ENCODE assay signal across 16 cellular contexts in genomic region chr15:28912422-28912821, GRCh38. TPM values are rescaled to one million over a fixed set of nuclear protein-coding genes. Genes with fewer than 3 reads are reported as not detected.
A peak's percentile ranks its signal among the peaks of the same experiment; 100 is the strongest.
DNase-seq lines count a peak whose midpoint lies in the region; ATAC-seq and TF ChIP-seq lines count a peak whose summit lies in the region.
"Had no signal": no experiment of that assay in that cellular context is flagged by ENCODE, and none has a peak within 500 bp of the region (broad histone marks: within the 10 kb centered on the region; RNA-seq: fewer than 3 reads in every experiment).

No MANE protein-coding gene starts in this region.

- H3K36me3 Mint-ChIP-seq in CD8-positive, alpha-beta T cell: peaks cover 9% of the 10 kb centered on the region
- peaks cover 2% of the 10 kb centered on the region for H3K36me3 Mint-ChIP-seq in activated naive CD8-positive, alpha-beta T cell treated with anti-CD3 and anti-CD28 coated beads, Interleukin-2, amount 10 ng/mL, durations not matched to agents 7 days and 5 days
- H3K36me3 Mint-ChIP-seq in naive thymus-derived CD4-positive, alpha-beta T cell: peaks cover 0 to 13% (median 7%) of the 10 kb centered on the region in 5 donors
- H3K36me3 Mint-ChIP-seq: mesothelial cell of epicardium had no signal

- peak; percentile 48 for ATAC-seq in CD8-positive, alpha-beta T cell
- peak; percentile 78 for ATAC-seq in activated naive CD8-positive, alpha-beta T cell treated with anti-CD3 and anti-CD28 coated beads, Interleukin-2, amount 10 ng/mL, durations not matched to agents 7 days and 5 days (ENCODE audit: low read depth)
- ATAC-seq in naive thymus-derived CD4-positive, alpha-beta T cell: peak; percentile 36
- ATAC-seq in esophagus mucosa: no peak

- POLR2A ChIA-PET in CD8-positive, alpha-beta T cell (lab: Charles Lee): interaction anchor here (1.2 kb wide), 1 partner anchor 27 kb away, joined by 3 read pairs; the partner anchor contains the start of gene APBA2
- POLR2A ChIA-PET in activated naive CD8-positive, alpha-beta T cell treated with anti-CD3 and anti-CD28 coated beads, Interleukin-2, amount 10 ng/mL, durations not matched to agents 7 days and 5 days (lab: Charles Lee): no interaction called here
- POLR2A ChIA-PET in naive thymus-derived CD4-positive, alpha-beta T cell (lab: Charles Lee): interaction anchor here (1.3 to 1.5 kb wide), 4 partner anchors 8 to 27 kb away, joined by 3 to 6 read pairs (median 4); partner anchors contain the start of gene APBA2

- no peak overlapping the region for H3K4me3 Mint-ChIP-seq in CD8-positive, alpha-beta T cell
- no peak overlapping the region for H3K4me3 Mint-ChIP-seq in activated naive CD8-positive, alpha-beta T cell treated with anti-CD3 and anti-CD28 coated beads, Interleukin-2, amount 10 ng/mL, durations not matched to agents 7 days and 5 days
- peak overlapping the region in 3 of 10 donors; percentile 40 to 57 (median 43) for H3K4me3 Mint-ChIP-seq in naive thymus-derived CD4-positive, alpha-beta T cell
- H3K4me3 Mint-ChIP-seq: activated T-helper 1 cell treated with anti-CD3 and anti-CD28 coated beads, Interleukin-12 subunit alpha, Interleukin-12 subunit beta, Interleukin-2, Interleukin-4 antibody, amounts not matched to agents 30 ng/mL and 10 ng/mL and 1 ng/mL, durations not matched to agents 14 hours and 24 hours and 36 hours; mesothelial cell of epicardium had no signal

- intact Hi-C loops in CD8-positive, alpha-beta T cell (cut with DNase I, micrococcal nuclease): no loop called here
- intact Hi-C loops in naive thymus-derived CD4-positive, alpha-beta T cell (cut with micrococcal nuclease): no loop called here

- TF ChIP-seq CTCF in CD8-positive, alpha-beta T cell (IDR thresholded peaks at IDR 0.05): no peak

- H3K27ac Mint-ChIP-seq in CD8-positive, alpha-beta T cell: peak overlapping the region; percentile 41
- no peak overlapping the region for H3K27ac Mint-ChIP-seq in activated naive CD8-positive, alpha-beta T cell treated with anti-CD3 and anti-CD28 coated beads, Interleukin-2, amount 10 ng/mL, durations not matched to agents 7 days and 5 days
- peak overlapping the region in 4 of 9 donors; percentile 2 to 48 (median 43) for H3K27ac Mint-ChIP-seq in naive thymus-derived CD4-positive, alpha-beta T cell
- H3K27ac Mint-ChIP-seq: activated T-helper 1 cell treated with anti-CD3 and anti-CD28 coated beads, Interleukin-12 subunit alpha, Interleukin-12 subunit beta, Interleukin-2, Interleukin-4 antibody, amounts not matched to agents 30 ng/mL and 10 ng/mL and 1 ng/mL, durations not matched to agents 14 hours and 24 hours and 36 hours; mesothelial cell of epicardium had no signal

- H3K4me1 Mint-ChIP-seq in CD8-positive, alpha-beta T cell (ENCODE audit: low read depth): peaks cover 56% of the 10 kb centered on the region
- H3K4me1 Mint-ChIP-seq in activated naive CD8-positive, alpha-beta T cell treated with anti-CD3 and anti-CD28 coated beads, Interleukin-2, amount 10 ng/mL, durations not matched to agents 7 days and 5 days: peaks cover 19% of the 10 kb centered on the region
- peaks cover 0 to 54% (median 42%) of the 10 kb centered on the region in 7 donors for H3K4me1 Mint-ChIP-seq in naive thymus-derived CD4-positive, alpha-beta T cell

- DNase-seq in CD8-positive, alpha-beta T cell: no peak
- DNase-seq in OCI-M1 (lab: John Stamatoyannopoulos, UW) (peak; percentile 69), mesenteric fat pad (ENCODE audit: low spot score) (no peak), cerebellum (ENCODE audit: low spot score) (no peak), NCI-H1436 treated with DMSO at 0.1 percent for 48 hours (lab: John Stamatoyannopoulos, UW) (no peak)
- DNase-seq in activated naive CD8-positive, alpha-beta T cell treated with anti-CD3 and anti-CD28 coated beads, Interleukin-2, amount 10 ng/mL, durations not matched to agents 7 days and 5 days: peak; percentile 39
- no peak for DNase-seq in naive thymus-derived CD4-positive, alpha-beta T cell
- DNase-seq: Calu3, GOT3, Kasumi-1, NCI-H1417, NCI-H345 had no signal

- peaks cover 69% of the 10 kb centered on the region for H3K4me1 ChIP-seq in CD8-positive, alpha-beta T cell (ENCODE audit: insufficient read depth, low read length)
- peaks cover 0 to 17% of the 10 kb centered on the region in 2 donors for H3K4me1 ChIP-seq in naive thymus-derived CD4-positive, alpha-beta T cell (ENCODE audit: control insufficient read depth in 2 of 2, insufficient read depth in 2 of 2, low read length in 2 of 2)

- H3K4me3 ChIP-seq in CD8-positive, alpha-beta T cell (ENCODE audit: low read depth, low read length): no peak overlapping the region
- no peak overlapping the region for H3K4me3 ChIP-seq in naive thymus-derived CD4-positive, alpha-beta T cell (ENCODE audit: low read length)

- CTCF ChIA-PET in CD8-positive, alpha-beta T cell (lab: Charles Lee): interaction anchor here (1.6 kb wide), 1 partner anchor 23 kb away, joined by 10 read pairs; no protein-coding TSS in a partner anchor
- CTCF ChIA-PET in naive thymus-derived CD4-positive, alpha-beta T cell (lab: Charles Lee): interaction anchor here (0.5 to 1.2 kb wide), 2 partner anchors 29 to 63 kb away, joined by 4 read pairs; no protein-coding TSS in a partner anchor

- H3K27me3 Mint-ChIP-seq in CD8-positive, alpha-beta T cell (ENCODE audit: low read depth): no peaks in the 10 kb centered on the region
- H3K27me3 Mint-ChIP-seq in activated naive CD8-positive, alpha-beta T cell treated with anti-CD3 and anti-CD28 coated beads, Interleukin-2, amount 10 ng/mL, durations not matched to agents 7 days and 5 days: no peaks in the 10 kb centered on the region
- no peaks in the 10 kb centered on the region for H3K27me3 Mint-ChIP-seq in naive thymus-derived CD4-positive, alpha-beta T cell

- no peaks in the 10 kb centered on the region for H3K9me3 ChIP-seq in CD8-positive, alpha-beta T cell (ENCODE audit: low read length)
- H3K9me3 ChIP-seq in naive thymus-derived CD4-positive, alpha-beta T cell (ENCODE audit: control insufficient read depth in 2 of 3, low read length in 3 of 3): no peaks in the 10 kb centered on the region

- H3K27me3 ChIP-seq in CD8-positive, alpha-beta T cell (ENCODE audit: insufficient read depth, low read length): no peaks in the 10 kb centered on the region
- no peaks in the 10 kb centered on the region for H3K27me3 ChIP-seq in naive thymus-derived CD4-positive, alpha-beta T cell (ENCODE audit: control insufficient read depth in 2 of 2, insufficient read depth in 2 of 2, low read length in 2 of 2)

- H3K36me3 ChIP-seq in CD8-positive, alpha-beta T cell (ENCODE audit: insufficient read depth, low read length): no peaks in the 10 kb centered on the region
- H3K36me3 ChIP-seq in naive thymus-derived CD4-positive, alpha-beta T cell (ENCODE audit: control insufficient read depth in 2 of 3, insufficient read depth in 3 of 3, low read length in 3 of 3): peaks cover 0 to 6% (median 0%) of the 10 kb centered on the region in 3 experiments

- H3K9me3 Mint-ChIP-seq in CD8-positive, alpha-beta T cell: no peaks in the 10 kb centered on the region
- no peaks in the 10 kb centered on the region for H3K9me3 Mint-ChIP-seq in activated naive CD8-positive, alpha-beta T cell treated with anti-CD3 and anti-CD28 coated beads, Interleukin-2, amount 10 ng/mL, durations not matched to agents 7 days and 5 days
- H3K9me3 Mint-ChIP-seq in naive thymus-derived CD4-positive, alpha-beta T cell: no peaks in the 10 kb centered on the region
- H3K9me3 Mint-ChIP-seq: activated T-helper 1 cell treated with anti-CD3 and anti-CD28 coated beads, Interleukin-12 subunit alpha, Interleukin-12 subunit beta, Interleukin-2, Interleukin-4 antibody, amounts not matched to agents 30 ng/mL and 10 ng/mL and 1 ng/mL, durations not matched to agents 14 hours and 24 hours and 36 hours had no signal

- H3K27ac ChIP-seq in CD8-positive, alpha-beta T cell (ENCODE audit: low read depth, low read length): no peak overlapping the region
- no peak overlapping the region for H3K27ac ChIP-seq in naive thymus-derived CD4-positive, alpha-beta T cell (ENCODE audit: low read depth, low read length)
- H3K27ac ChIP-seq: epithelial cell of prostate had no signal

RNA-seq across cellular contexts. Expression of gene APBA2, which starts 26.6 kb away (rescaled TPM):
- 100 to 1,000 TPM; 106 to 108 TPM for total RNA-seq in CD8-positive, alpha-beta T cell
- total RNA-seq in activated naive CD8-positive, alpha-beta T cell treated with anti-CD3 and anti-CD28 coated beads, Interleukin-2, amount 10 ng/mL, durations not matched to agents 7 days and 5 days: 10 to 100 TPM; 65.1 to 66.0 TPM
- 100 to 1,000 TPM in 3 of 5 experiments, 10 to 100 TPM in 1, 1 to 10 TPM in 1; 7.7 to 139 (median 110) TPM for total RNA-seq in naive thymus-derived CD4-positive, alpha-beta T cell
- polyA plus RNA-seq in naive thymus-derived CD4-positive, alpha-beta T cell: 100 to 1,000 TPM in 1 of 2 donors, 10 to 100 TPM in 1; 59.7 to 113 TPM
- total RNA-seq in mesenteric fat pad (2.2 TPM), cerebellum (155 TPM), esophagus mucosa (0.24 TPM)
- total RNA-seq: Calu3 had no signal

Comparison
In these comparisons a context has a peak if more than half of its experiments do, and no peak if none do; other contexts are left out.
1. DNase-seq: peak in OCI-M1 (single experiment) and activated naive CD8-positive, alpha-beta T cell treated with anti-CD3 and anti-CD28 coated beads, Interleukin-2, amount 10 ng/mL, durations not matched to agents 7 days and 5 days (single experiment); none in CD8-positive, alpha-beta T cell (0 of 7), naive thymus-derived CD4-positive, alpha-beta T cell (0 of 9), mesenteric fat pad (single experiment), cerebellum (single experiment) and NCI-H1436 treated with DMSO at 0.1 percent for 48 hours (single experiment).